Comparison of ENCODE assay signal across 10 cellular contexts in genomic region chr1:12276225-12276624, GRCh38. TPM values are rescaled to one million over a fixed set of nuclear protein-coding genes. Genes with fewer than 3 reads are reported as not detected.
DNase-seq lines count a peak whose midpoint lies in the region; ATAC-seq, FAIRE-seq and TF ChIP-seq lines count a peak whose summit lies in the region.
"Had no signal": no experiment of that assay in that cellular context is flagged by ENCODE, and none has a peak within 500 bp of the region (broad histone marks: within the 10 kb centered on the region; RNA-seq: fewer than 3 reads in every experiment).

No MANE protein-coding gene starts in this region.

- H3K27ac ChIP-seq in left ventricle myocardium inferior (replicated peaks) (no peak overlapping the region), spleen (no peak overlapping the region)
- H3K27ac ChIP-seq: BLaER1 had no signal

- H3K4me1 Mint-ChIP-seq in T-helper 17 cell = peaks cover 5% of the 10 kb centered on the region

- H3K27me3 Mint-ChIP-seq in T-helper 17 cell = no peaks in the 10 kb centered on the region

- peaks cover 25% of the 10 kb centered on the region for H3K4me1 ChIP-seq in left ventricle myocardium inferior
- peaks cover 0 to 7% (median 0%) of the 10 kb centered on the region in 6 donors for H3K4me1 ChIP-seq in spleen

- intact Hi-C loops in left ventricle myocardium inferior (cut with micrococcal nuclease) (no loop called here), spleen (cut with DNase I; ENCODE audit: low total_unique reads) (loop anchor here (10.0 kb wide), 2 partner anchors 109 to 379 kb away; no protein-coding TSS in a partner anchor)

- H3K4me3 ChIP-seq in left ventricle myocardium inferior = no peak overlapping the region
- H3K4me3 ChIP-seq in spleen = no peak overlapping the region
- H3K4me3 ChIP-seq: BLaER1 had no signal

- peaks cover 87% of the 10 kb centered on the region for H3K36me3 ChIP-seq in left ventricle myocardium inferior
- peaks cover 0 to 100% (median 83%) of the 10 kb centered on the region in 6 donors for H3K36me3 ChIP-seq in spleen

- H3K9me3 ChIP-seq in T-helper 17 cell (ENCODE audit: control insufficient read depth, low read length, poor library complexity, severe bottlenecking) (no peaks in the 10 kb centered on the region), left ventricle myocardium inferior (replicated peaks) (no peaks in the 10 kb centered on the region), spleen (no peaks in the 10 kb centered on the region)
- H3K9me3 ChIP-seq: BLaER1 had no signal

- peak; percentile 53 for ATAC-seq in T-helper 17 cell

- H3K27me3 ChIP-seq in left ventricle myocardium inferior (ENCODE audit: low read depth) = no peaks in the 10 kb centered on the region
- H3K27me3 ChIP-seq in spleen (replicated peaks in 1 of 7) = no peaks in the 10 kb centered on the region
- H3K27me3 ChIP-seq: BLaER1 had no signal

- H3K4me3 Mint-ChIP-seq in T-helper 17 cell = no peak overlapping the region

- FAIRE-seq in HTR-8/SVneo (lab: Jason Lieb, UNC) = no peak

- TF ChIP-seq CTCF in left ventricle myocardium inferior (IDR thresholded peaks at IDR 0.05; ENCODE audit: borderline replicate concordance) = peak; percentile 59
- peak in 8 of 11 experiments; percentile 29 to 47 (median 37) for TF ChIP-seq CTCF in spleen (IDR thresholded peaks at IDR 0.05 in 8 of 11, conservative IDR thresholded peaks at IDR 0.05 in 3 of 11)

- H3K36me3 Mint-ChIP-seq in T-helper 17 cell (ENCODE audit: low read depth) = peaks cover 16% of the 10 kb centered on the region

- TF ChIP-seq POLR2A in spleen (IDR thresholded peaks at IDR 0.05) = no peak

- 81 to 91% (median 85%) methylated on average over 7 of the region's 7 CpGs for WGBS in spleen, 5 donors

- DNase-seq in NCI-H510A treated with DMSO at 0.1 percent for 48 hours (lab: John Stamatoyannopoulos, UW) (peak; percentile 13), NCI-H510A (lab: John Stamatoyannopoulos, UW) (no peak), T-helper 17 cell (no peak), left ventricle myocardium inferior (no peak), spleen (no peak), NCI-H526 treated with DMSO at 0.1 percent for 48 hours (lab: John Stamatoyannopoulos, UW) (no peak), HTR-8/SVneo (ENCODE audit: insufficient read length, low spot score) (no peak), NCI-H1417 treated with DMSO at 0.1 percent for 48 hours (lab: John Stamatoyannopoulos, UW) (no peak)
- DNase-seq: stimulated activated naive CD4-positive, alpha-beta T cell treated with Interleukin-2 at 50 U/mL for 16 hours had no signal

- H3K27ac Mint-ChIP-seq in T-helper 17 cell = no peak overlapping the region

RNA-seq across cellular contexts. Expression of gene VPS13D, which starts 46.4 kb away (rescaled TPM):
- total RNA-seq in T-helper 17 cell (10 to 100 TPM; 63.5 to 67.6 TPM), left ventricle myocardium inferior (71.6 TPM), spleen (100 to 1,000 TPM in 1 of 7 donors, 10 to 100 TPM in 6; 70.3 to 108 (median 93.7) TPM)
- 10 to 100 TPM; 10.1 to 15.3 (median 10.5) TPM for polyA plus RNA-seq in spleen
